16 cellular contexts compared by ENCODE assay signal in the genomic region with DNA sequence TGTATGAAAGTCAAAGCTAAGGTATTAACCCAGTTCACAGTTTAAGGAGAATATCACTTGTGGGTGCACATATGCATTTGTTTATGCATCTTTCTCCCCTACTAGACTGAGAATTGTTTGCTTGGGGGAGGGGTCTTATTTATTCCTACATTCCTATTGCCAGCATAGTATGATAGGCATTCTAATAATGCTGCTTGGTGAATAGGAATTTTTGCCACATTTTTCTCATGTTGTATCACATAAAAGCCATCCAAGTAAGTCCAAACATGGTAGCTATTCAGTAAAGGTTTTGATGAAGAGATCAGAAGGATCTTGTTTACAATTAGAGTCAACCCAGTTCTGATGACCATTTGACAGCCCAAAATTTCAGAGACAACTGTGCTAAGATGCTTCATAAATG. TPM values are rescaled to one million over a fixed set of nuclear protein-coding genes. Genes with fewer than 3 reads are reported as not detected.
"Had no signal": no experiment of that assay in that cellular context is flagged by ENCODE, and none has a peak within 500 bp of the region (broad histone marks: within the 10 kb centered on the region; RNA-seq: fewer than 3 reads in every experiment).

No MANE protein-coding gene starts in this region.

- DNase-seq: effector CD4-positive, alpha-beta T cell; endodermal cell; erythroblast; foreskin keratinocyte; mucosa of descending colon; natural killer cell; posterior cingulate gyrus; sigmoid colon; small intestine; stimulated activated CD4-positive, alpha-beta T cell treated with anti-CD3 and anti-CD28 coated beads, Interleukin-12 subunit alpha, Interleukin-12 subunit beta, amount 100 ng/mL, for 4 hours; stimulated activated CD4-positive, alpha-beta T cell treated with anti-CD3 and anti-CD28 coated beads, Interleukin-2, amount 100 ng/mL, for 48 hours; stimulated activated naive CD4-positive, alpha-beta T cell treated with Interleukin-2 at 50 U/mL for 16 hours; tibial artery; upper lobe of left lung; uterus had no signal

RNA-seq across cellular contexts. Expression of a gene that starts 48.6 kb away (rescaled TPM):
- total RNA-seq: natural killer cell, osteocyte had no signal
